Comparison of ENCODE assay signal across 13 cellular contexts in the genomic region with DNA sequence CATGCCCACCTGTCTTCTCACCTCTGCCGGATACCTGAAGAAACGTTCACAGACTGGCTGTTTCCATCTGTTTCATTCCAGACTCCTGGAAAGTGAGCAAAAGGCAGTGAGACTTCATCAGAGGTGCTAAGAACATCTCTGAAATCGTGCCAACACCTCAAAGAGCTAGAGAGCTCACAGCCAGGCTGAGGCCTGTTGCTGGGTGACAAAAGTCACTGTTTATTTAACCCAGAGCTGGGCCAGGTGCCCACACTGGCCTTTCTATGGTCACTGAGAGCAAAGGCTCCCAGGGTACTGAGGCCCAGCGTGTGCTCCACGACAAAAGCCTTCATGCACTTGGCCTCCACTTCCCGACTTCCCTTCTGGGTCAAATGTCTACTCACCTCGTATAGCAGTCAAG. TPM values are rescaled to one million over a fixed set of nuclear protein-coding genes. Genes with fewer than 3 reads are reported as not detected.
A peak's percentile ranks its signal among the peaks of the same experiment; 100 is the strongest.
DNase-seq lines count a peak whose midpoint lies in the region; ATAC-seq, FAIRE-seq and TF ChIP-seq lines count a peak whose summit lies in the region.
"Had no signal": no experiment of that assay in that cellular context is flagged by ENCODE, and none has a peak within 500 bp of the region (broad histone marks: within the 10 kb centered on the region; RNA-seq: fewer than 3 reads in every experiment).

No MANE protein-coding gene starts in this region.

- no peaks in the 10 kb centered on the region for H3K9me3 Mint-ChIP-seq in CD8-positive, alpha-beta T cell
- H3K9me3 Mint-ChIP-seq: memory B cell had no signal

- H3K27ac ChIP-seq in heart left ventricle, result peak overlapping the region in 11 of 12 donors; percentile 73 to 95 (median 87)
- peak overlapping the region; percentile 68 to 83 (median 76) for H3K27ac ChIP-seq in pancreas
- H3K27ac ChIP-seq in CD8-positive, alpha-beta T cell (ENCODE audit: low read depth, low read length), result no peak overlapping the region
- H3K27ac ChIP-seq: adrenal gland, HL-60 had no signal

- TF ChIP-seq POLR2A in heart left ventricle (IDR thresholded peaks at IDR 0.05), result no peak

- H3K4me1 Mint-ChIP-seq in CD8-positive, alpha-beta T cell (ENCODE audit: low read depth), result peaks cover 2% of the 10 kb centered on the region

- TF ChIP-seq CTCF in heart left ventricle (IDR thresholded peaks at IDR 0.05) (no peak), pancreas (IDR thresholded peaks at IDR 0.05) (no peak)
- no peak for TF ChIP-seq CTCF in CD8-positive, alpha-beta T cell (IDR thresholded peaks at IDR 0.05)

- in situ Hi-C loops in HAP-1 (cut with MboI; ENCODE audit: low sequenced_read_pairs), result loop anchor here (10.0 kb wide), 1 partner anchor 461 kb away; no protein-coding TSS in a partner anchor

- FAIRE-seq in pancreas (lab: Jason Lieb, UNC), result no peak

- H3K36me3 ChIP-seq in NT2/D1 (ENCODE audit: insufficient read depth, insufficient read length, low read length), result no peaks in the 10 kb centered on the region
- no peaks in the 10 kb centered on the region for H3K36me3 ChIP-seq in heart left ventricle
- no peaks in the 10 kb centered on the region for H3K36me3 ChIP-seq in pancreas
- H3K36me3 ChIP-seq in HAP-1 (replicated peaks), result no peaks in the 10 kb centered on the region
- H3K36me3 ChIP-seq in CD8-positive, alpha-beta T cell (ENCODE audit: insufficient read depth, low read length), result no peaks in the 10 kb centered on the region
- H3K36me3 ChIP-seq: adrenal gland had no signal

- DNase-seq in DMS79 (lab: John Stamatoyannopoulos, UW) (peak; percentile 16), NT2/D1 (ENCODE audit: low read depth, low spot score) (no peak), heart left ventricle (peak; percentile 63 to 84 (median 70)), pancreas (peak in 4 of 6 donors; percentile 29 to 48 (median 39)), HAP-1 (ENCODE audit: low spot score in 2 of 2) (no peak)
- no peak for DNase-seq in activated CD4-positive, CD25-positive, alpha-beta regulatory T cell treated with anti-CD3 and anti-CD28 coated beads, Interleukin-2, amount 50 U/mL, for 72 hours
- DNase-seq in CD8-positive, alpha-beta T cell, result no peak
- DNase-seq in stimulated activated naive CD4-positive, alpha-beta T cell treated with Interleukin-2 at 50 U/mL for 16 hours (lab: John Stamatoyannopoulos, UW), result no peak
- DNase-seq: NK-92 treated with Interleukin-12 subunit alpha and Interleukin-12 subunit beta, amount 100 ng/mL, for 24 hours had no signal

- no peaks in the 10 kb centered on the region for H3K9me3 ChIP-seq in NT2/D1 (ENCODE audit: insufficient read depth, low read length)
- H3K9me3 ChIP-seq in heart left ventricle, result no peaks in the 10 kb centered on the region
- no peaks in the 10 kb centered on the region for H3K9me3 ChIP-seq in pancreas
- H3K9me3 ChIP-seq in HAP-1, result no peaks in the 10 kb centered on the region
- no peaks in the 10 kb centered on the region for H3K9me3 ChIP-seq in CD8-positive, alpha-beta T cell (ENCODE audit: low read length)
- H3K9me3 ChIP-seq: adrenal gland had no signal

- no peak overlapping the region for H3K27ac Mint-ChIP-seq in CD8-positive, alpha-beta T cell
- H3K27ac Mint-ChIP-seq: memory B cell had no signal

- H3K9ac ChIP-seq in NT2/D1 (ENCODE audit: insufficient read length, low read depth), result peak overlapping the region; percentile 21

- H3K4me3 ChIP-seq in NT2/D1 (ENCODE audit: insufficient read length, low read depth), result no peak overlapping the region
- H3K4me3 ChIP-seq in heart left ventricle, result no peak overlapping the region
- no peak overlapping the region for H3K4me3 ChIP-seq in pancreas
- H3K4me3 ChIP-seq in HAP-1, result no peak overlapping the region
- no peak overlapping the region for H3K4me3 ChIP-seq in CD8-positive, alpha-beta T cell (ENCODE audit: low read depth, low read length)
- H3K4me3 ChIP-seq: adrenal gland had no signal

- no peak overlapping the region for H3K4me3 Mint-ChIP-seq in CD8-positive, alpha-beta T cell
- H3K4me3 Mint-ChIP-seq: memory B cell had no signal

- H3K4me1 ChIP-seq in NT2/D1 (ENCODE audit: insufficient read depth, insufficient read length), result peaks cover 20% of the 10 kb centered on the region
- peaks cover 0 to 40% (median 20%) of the 10 kb centered on the region in 12 donors for H3K4me1 ChIP-seq in heart left ventricle
- peaks cover 0 to 5% (median 5%) of the 10 kb centered on the region in 3 donors for H3K4me1 ChIP-seq in pancreas
- H3K4me1 ChIP-seq in HAP-1, result no peaks in the 10 kb centered on the region
- H3K4me1 ChIP-seq in CD8-positive, alpha-beta T cell (ENCODE audit: insufficient read depth, low read length), result peaks cover 6% of the 10 kb centered on the region

- peak; percentile 61 to 87 (median 73) for ATAC-seq in heart left ventricle
- peak in 3 of 4 donors; percentile 33 to 45 (median 36) for ATAC-seq in pancreas
- no peak for ATAC-seq in CD8-positive, alpha-beta T cell
- ATAC-seq: sciatic nerve had no signal

- CTCF ChIA-PET in CD8-positive, alpha-beta T cell (lab: Charles Lee), result no interaction called here

- POLR2A ChIA-PET in CD8-positive, alpha-beta T cell (lab: Charles Lee), result no interaction called here

- 32 to 49% (median 39%) methylated on average over 7 of the region's 7 CpGs for WGBS in heart left ventricle, 4 donors
- WGBS in pancreas, 2 donors, result 58% methylated on average over 7 of the region's 7 CpGs

- H3K36me3 Mint-ChIP-seq in CD8-positive, alpha-beta T cell, result no peaks in the 10 kb centered on the region
- H3K36me3 Mint-ChIP-seq: memory B cell had no signal

- H3K27me3 ChIP-seq in NT2/D1 (ENCODE audit: insufficient read depth, insufficient read length), result no peaks in the 10 kb centered on the region
- peaks cover 0 to 5% (median 0%) of the 10 kb centered on the region in 9 donors for H3K27me3 ChIP-seq in heart left ventricle
- H3K27me3 ChIP-seq in pancreas, result no peaks in the 10 kb centered on the region
- no peaks in the 10 kb centered on the region for H3K27me3 ChIP-seq in HAP-1 (ENCODE audit: low read depth)
- no peaks in the 10 kb centered on the region for H3K27me3 ChIP-seq in CD8-positive, alpha-beta T cell (ENCODE audit: insufficient read depth, low read length)
- H3K27me3 ChIP-seq: adrenal gland had no signal

- intact Hi-C loops in heart left ventricle (cut with DNase I) (loop anchor here in 7 of 10 donors (2.0 to 10.0 kb wide), 8 partner anchors 58 to 461 kb away; partner anchors contain the start of gene CACUL1 (in 2 of the 7)), pancreas (cut with DNase I) (no loop called here)
- intact Hi-C loops in CD8-positive, alpha-beta T cell (cut with DNase I, micrococcal nuclease), result loop anchor here in 1 of 2 experiments (10.0 kb wide), 1 partner anchor 451 kb away; no protein-coding TSS in a partner anchor

- H3K27me3 Mint-ChIP-seq in CD8-positive, alpha-beta T cell (ENCODE audit: low read depth), result no peaks in the 10 kb centered on the region

RNA-seq across cellular contexts. Expression of gene NANOS1, which starts 3.7 kb away (rescaled TPM):
- total RNA-seq in heart left ventricle (10 to 100 TPM in 4 of 9 donors, 1 to 10 TPM in 5; 3.3 to 35.5 (median 8.8) TPM), pancreas (1 to 10 TPM in 4 of 6 donors, under 1 TPM in 2; 0.47 to 1.9 (median 1.2) TPM)
- polyA plus RNA-seq in heart left ventricle (10 to 100 TPM in 1 of 2 donors, 1 to 10 TPM in 1; 7.1 to 41.4 TPM), pancreas (1 to 10 TPM; 2.2 to 7.7 TPM)
- total RNA-seq in CD8-positive, alpha-beta T cell, result under 1 TPM; 0.41 to 0.50 TPM

RNA-seq across cellular contexts. Expression of gene EIF3A, which starts 54.8 kb away (rescaled TPM):
- 100 to 1,000 TPM in 6 of 9 donors, 10 to 100 TPM in 3; 80.3 to 143 (median 110) TPM for total RNA-seq in heart left ventricle
- 10 to 100 TPM; 41.9 to 92.2 TPM for polyA plus RNA-seq in heart left ventricle
- 100 to 1,000 TPM in 4 of 6 donors, 10 to 100 TPM in 2; 64.8 to 145 (median 106) TPM for total RNA-seq in pancreas
- 10 to 100 TPM; 37.2 to 42.1 TPM for polyA plus RNA-seq in pancreas
- 100 to 1,000 TPM; 121 to 128 TPM for total RNA-seq in CD8-positive, alpha-beta T cell

Comparison
In these comparisons a context has a peak if more than half of its experiments do, and no peak if none do; other contexts are left out.
1. DNase-seq: peak in DMS79 (single experiment), heart left ventricle (5 of 5) and pancreas (4 of 6); none in NT2/D1 (single experiment), activated CD4-positive, CD25-positive, alpha-beta regulatory T cell treated with anti-CD3 and anti-CD28 coated beads, Interleukin-2, amount 50 U/mL, for 72 hours (single experiment), HAP-1 (0 of 2), CD8-positive, alpha-beta T cell (0 of 7) and stimulated activated naive CD4-positive, alpha-beta T cell treated with Interleukin-2 at 50 U/mL for 16 hours (single experiment).
2. intact Hi-C loops: an anchor here in heart left ventricle (2.0 to 10.0 kb wide); none called in pancreas.